9 cellular contexts compared by ENCODE assay signal in genomic region chr9:114898741-114899140, GRCh38. TPM values are rescaled to one million over a fixed set of nuclear protein-coding genes. Genes with fewer than 3 reads are reported as not detected.
DNase-seq lines count a peak whose midpoint lies in the region; TF ChIP-seq lines count a peak whose summit lies in the region.
"Had no signal": no experiment of that assay in that cellular context is flagged by ENCODE, and none has a peak within 500 bp of the region (broad histone marks: within the 10 kb centered on the region; RNA-seq: fewer than 3 reads in every experiment).

No MANE protein-coding gene starts in this region.

- peaks cover 65% of the 10 kb centered on the region for H3K4me1 ChIP-seq in OCI-LY7 (ENCODE audit: insufficient read depth, low read length, poor library complexity, severe bottlenecking)

- H3K9me3 ChIP-seq in OCI-LY7 (ENCODE audit: low read length), result no peaks in the 10 kb centered on the region

- in situ Hi-C loops in GM13977 (cut with MboI; ENCODE audit: low pct_unique_long_range_greater_than_20kb, low sequenced_read_pairs, unreplicated experiment), result no loop called here

- no peaks in the 10 kb centered on the region for H3K9me2 ChIP-seq in OCI-LY7 (ENCODE audit: insufficient read depth, low read length)

- peaks cover 35% of the 10 kb centered on the region for H3K36me3 ChIP-seq in OCI-LY7 (ENCODE audit: insufficient read depth, low read length)

- no peaks in the 10 kb centered on the region for H3K79me2 ChIP-seq in OCI-LY7 (ENCODE audit: insufficient read depth, low read depth, low read length)

- TF ChIP-seq CTCF in OCI-LY7 (conservative IDR thresholded peaks at IDR 0.05; ENCODE audit: low read length), result no peak
- TF ChIP-seq CTCF in GM13977 (IDR thresholded peaks at IDR 0.05; ENCODE audit: extremely low read depth, insufficient read depth, missing control alignments), result no peak

- peak; percentile 65 for DNase-seq in NK-92 treated with Interleukin-12 subunit alpha and Interleukin-12 subunit beta, amount 100 ng/mL, for 24 hours (lab: John Stamatoyannopoulos, UW)
- no peak for DNase-seq in NK-92 (lab: John Stamatoyannopoulos, UW; ENCODE audit: unreplicated experiment)
- peak; percentile 90 for DNase-seq in OCI-LY7 (ENCODE audit: low spot score)
- DNase-seq in activated T-helper 9 cell treated with anti-CD3 and anti-CD28 coated beads, Interleukin-2, amount 50 U/mL, for 16 hours (ENCODE audit: low read depth), result peak; percentile 46
- peak; percentile 43 for DNase-seq in pons (ENCODE audit: low spot score)
- DNase-seq in COLO829 (ENCODE audit: low spot score), result no peak
- no peak for DNase-seq in GM13977 (ENCODE audit: low spot score)
- no peak for DNase-seq in NCI-H1436 (lab: John Stamatoyannopoulos, UW)

- peak overlapping the region; percentile 43; the same call in 1 of the 2 replicates for H2AFZ ChIP-seq in OCI-LY7 (ENCODE audit: low read length)

- intact Hi-C loops in OCI-LY7 (cut with micrococcal nuclease; ENCODE audit: unreplicated experiment), result loop anchor here (1.0 kb wide), 1 partner anchor 10 kb away; no protein-coding TSS in a partner anchor

- POLR2A ChIA-PET in OCI-LY7 (lab: Charles Lee), result interaction anchor here (0.5 to 3.9 kb wide), 12 partner anchors 8 to 1388 kb away, joined by 3 to 30 read pairs (median 6); partner anchors contain the start of genes TNFSF15 and TNFSF8

- CTCF ChIA-PET in OCI-LY7 (lab: Charles Lee; ENCODE audit: unreplicated experiment), result interaction anchor here (1.0 to 1.7 kb wide), 2 partner anchors 8 to 22 kb away, joined by 5 to 6 read pairs; no protein-coding TSS in a partner anchor

- peak overlapping the region; percentile 52 for H3K4me2 ChIP-seq in OCI-LY7 (ENCODE audit: low read length)

- no TSS peak for BruUV-seq in OCI-LY7 (replicated peaks; lab: Mats Ljungman, UMichigan)

- H4K20me1 ChIP-seq in OCI-LY7 (ENCODE audit: insufficient read depth, low read length), result no peaks in the 10 kb centered on the region

- peak overlapping the region; percentile 72 for H3K27ac ChIP-seq in OCI-LY7 (ENCODE audit: low read depth, low read length, poor library complexity, severe bottlenecking)
- H3K27ac ChIP-seq: 22Rv1 had no signal

- peak overlapping the region; percentile 31 for H3K4me3 ChIP-seq in OCI-LY7 (ENCODE audit: low read depth, low read length, poor library complexity, severe bottlenecking)

RNA-seq across cellular contexts. Expression of gene TNFSF8, which starts 31.6 kb away (rescaled TPM):
- 27.7 and 28.4 TPM in 2 replicates for total RNA-seq in OCI-LY7 (2014; rRNA removed; shearing (Covaris generic))
- total RNA-seq in OCI-LY7 (2022), result 50.3 and 53.1 TPM in 2 replicates

Comparison
In these comparisons a context has a peak if more than half of its experiments do, and no peak if none do; other contexts are left out.
1. DNase-seq: peak in NK-92 treated with Interleukin-12 subunit alpha and Interleukin-12 subunit beta, amount 100 ng/mL, for 24 hours (single experiment), OCI-LY7 (single experiment), activated T-helper 9 cell treated with anti-CD3 and anti-CD28 coated beads, Interleukin-2, amount 50 U/mL, for 16 hours (single experiment) and pons (single experiment); none in NK-92 (single experiment), COLO829 (single experiment), GM13977 (single experiment) and NCI-H1436 (single experiment).